In the genomic region with DNA sequence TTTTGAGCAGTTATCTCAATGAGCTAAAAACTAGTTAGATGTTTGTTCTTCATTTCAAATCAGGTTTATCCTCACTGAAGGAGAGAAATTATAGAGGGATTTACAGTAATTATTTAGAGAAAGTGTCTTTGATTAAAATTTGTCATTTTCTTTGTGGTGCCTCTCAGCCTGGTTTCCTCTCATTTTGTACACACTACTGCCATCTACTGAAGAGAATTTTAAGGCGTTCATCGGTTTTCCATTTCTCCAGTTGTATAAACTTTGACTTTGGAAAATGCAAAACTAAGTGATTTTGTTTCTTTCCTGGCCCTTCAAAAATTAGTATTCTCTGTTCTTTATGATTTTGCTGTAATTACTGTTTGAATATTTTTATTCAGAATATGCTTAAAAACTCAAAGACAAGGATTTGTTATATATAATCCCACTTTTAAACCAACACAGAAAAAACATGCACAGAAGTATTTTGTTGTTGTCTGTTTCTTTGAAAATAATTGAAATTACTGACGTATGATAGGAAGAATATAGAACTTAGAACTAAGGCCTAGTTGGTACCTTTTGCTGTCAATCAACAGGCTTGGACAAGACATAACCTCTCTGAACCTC, we compare ENCODE assay signal across 8 cellular contexts. TPM values are rescaled to one million over a fixed set of nuclear protein-coding genes. Genes with fewer than 3 reads are reported as not detected.
A peak's percentile ranks its signal among the peaks of the same experiment; 100 is the strongest.
DNase-seq lines count a peak whose midpoint lies in the region; ATAC-seq and TF ChIP-seq lines count a peak whose summit lies in the region.

No MANE protein-coding gene starts in this region.

- H3K9me2 ChIP-seq in SK-N-SH = no peaks in the 10 kb centered on the region

- H3K79me2 ChIP-seq in SK-N-SH (ENCODE audit: insufficient read depth) = no peaks in the 10 kb centered on the region

- CTCF ChIA-PET in HEK293T (lab: Yijun Ruan, JAX) (no interaction called here), SK-N-SH (lab: Yijun Ruan, JAX) (interaction anchor here (0.6 to 6.4 kb wide), 19 partner anchors 9 to 608 kb away, joined by 3 to 77 read pairs (median 4); a partner anchor contains a TSS)

- no peak for ATAC-seq in gastroesophageal sphincter

- TF ChIP-seq RAD21 in SK-N-SH (IDR thresholded peaks at IDR 0.05; ENCODE audit: low read length) = peak; percentile 90

- TF ChIP-seq EP300 in SK-N-SH (IDR thresholded peaks at IDR 0.05; ENCODE audit: borderline replicate concordance in 1 of 2, low read depth in 1 of 2, low read length in 1 of 2) = no peak
- TF ChIP-seq EP300 in gastroesophageal sphincter (IDR thresholded peaks at IDR 0.05) = no peak

- H3K4me1 ChIP-seq in SK-N-SH (ENCODE audit: control insufficient read depth in 1 of 2, insufficient read depth in 2 of 2, low read depth in 1 of 2, low read length in 1 of 2) = no peaks in the 10 kb centered on the region; a peak in 2 of 4 replicates
- peaks cover 0 to 7% (median 2%) of the 10 kb centered on the region in 3 donors for H3K4me1 ChIP-seq in gastroesophageal sphincter
- H3K4me1 ChIP-seq in testis = no peaks in the 10 kb centered on the region

- no peak for TF ChIP-seq POLR2A in gastroesophageal sphincter (IDR thresholded peaks at IDR 0.05)
- no peak for TF ChIP-seq POLR2A in testis (IDR thresholded peaks at IDR 0.05)

- H3K9me3 ChIP-seq in SK-N-SH = no peaks in the 10 kb centered on the region
- no peaks in the 10 kb centered on the region for H3K9me3 ChIP-seq in gastroesophageal sphincter
- H3K9me3 ChIP-seq in testis = no peaks in the 10 kb centered on the region

- 11% methylated on average over 3 of the region's 3 CpGs for WGBS in SK-N-SH (ENCODE audit: low lambda C conversion rate)
- WGBS in gastroesophageal sphincter (ENCODE audit: low coverage in 1 of 2), 2 donors = 10 to 14% methylated on average over 3 of the region's 3 CpGs
- 42 to 52% methylated on average over 3 of the region's 3 CpGs for WGBS in testis, 2 donors

- peak overlapping the region in 1 of 2 experiments; percentile 23; a peak in 1 of 4 replicates for H3K4me3 ChIP-seq in SK-N-SH (ENCODE audit: low read depth in 2 of 2, low read length in 1 of 2)
- no peak overlapping the region for H3K4me3 ChIP-seq in gastroesophageal sphincter
- H3K4me3 ChIP-seq in testis = no peak overlapping the region

- intact Hi-C loops in testis (cut with DNase I; ENCODE audit: low total_unique reads) = no loop called here

- peak; percentile 47 for DNase-seq in AG20443 (ENCODE audit: low spot score)
- DNase-seq in HEK293T (ENCODE audit: extremely low spot score) = peak; percentile 32
- DNase-seq in SK-N-SH = peak; percentile 33
- DNase-seq in testis = no peak
- DNase-seq in HuH-7.5 (ENCODE audit: low spot score) = no peak
- no peak for DNase-seq in T-helper 2 cell
- DNase-seq in substantia nigra (lab: John Stamatoyannopoulos, UW) = no peak

- no peaks in the 10 kb centered on the region for H3K27me3 ChIP-seq in SK-N-SH (ENCODE audit: insufficient read depth)
- no peaks in the 10 kb centered on the region for H3K27me3 ChIP-seq in gastroesophageal sphincter
- no peaks in the 10 kb centered on the region for H3K27me3 ChIP-seq in testis

- H4K20me1 ChIP-seq in SK-N-SH (ENCODE audit: insufficient read depth) = no peaks in the 10 kb centered on the region

- POLR2A ChIA-PET in HEK293T (lab: Yijun Ruan, JAX) = no interaction called here
- POLR2A ChIA-PET in SK-N-SH (lab: Yijun Ruan, JAX) = no interaction called here

- no peak overlapping the region for H2AFZ ChIP-seq in SK-N-SH (ENCODE audit: low read depth)

- no peak overlapping the region for H3K4me2 ChIP-seq in SK-N-SH

- peak; percentile 86 for TF ChIP-seq CTCF in SK-N-SH (IDR thresholded peaks at IDR 0.05)
- peak; percentile 47 to 61 (median 51) for TF ChIP-seq CTCF in gastroesophageal sphincter (IDR thresholded peaks at IDR 0.05)
- TF ChIP-seq CTCF in testis (IDR thresholded peaks at IDR 0.05) = peak; percentile 17 to 50 (median 40)

- peaks cover 10% of the 10 kb centered on the region for H3F3A ChIP-seq in SK-N-SH (replicated peaks; ENCODE audit: insufficient read depth)

- H3K36me3 ChIP-seq in SK-N-SH (replicated peaks in 1 of 2; ENCODE audit: control insufficient read depth in 1 of 2, insufficient read depth in 2 of 2, low read length in 1 of 2) = peaks cover 6 to 28% of the 10 kb centered on the region in 2 experiments
- H3K36me3 ChIP-seq in gastroesophageal sphincter = no peaks in the 10 kb centered on the region
- no peaks in the 10 kb centered on the region for H3K36me3 ChIP-seq in testis (ENCODE audit: low read depth, missing control alignments)

- H3K9ac ChIP-seq in SK-N-SH = no peak overlapping the region

- no peak overlapping the region for H3K27ac ChIP-seq in SK-N-SH (ENCODE audit: low read depth in 2 of 2, low read length in 1 of 2)
- H3K27ac ChIP-seq in gastroesophageal sphincter = no peak overlapping the region
- no peak overlapping the region for H3K27ac ChIP-seq in testis
- no peak overlapping the region for H3K27ac ChIP-seq in substantia nigra (ENCODE audit: low read depth, low read length, poor library complexity, severe bottlenecking)

TF ChIP-seq in HEK293T, 16 proteins besides CTCF, POLR2A, EP300 and RAD21:
- TF ChIP-seq TARDBP (IDR thresholded peaks at IDR 0.05) (no peak), BHLHE40 (IDR thresholded peaks at IDR 0.05; ENCODE audit: borderline replicate concordance) (no peak), FOXA1 (IDR thresholded peaks at IDR 0.05) (no peak), ELF4 (IDR thresholded peaks at IDR 0.05) (no peak), NFRKB (IDR thresholded peaks at IDR 0.05) (no peak), SUZ12 (IDR thresholded peaks at IDR 0.05) (no peak), L3MBTL2 (conservative IDR thresholded peaks at IDR 0.05) (no peak), ARNT (IDR thresholded peaks at IDR 0.05) (no peak), SP1 (IDR thresholded peaks at IDR 0.05) (no peak), ZNF384 (IDR thresholded peaks at IDR 0.05) (no peak), HDGF (IDR thresholded peaks at IDR 0.05; ENCODE audit: borderline replicate concordance) (no peak), FOXK2 (IDR thresholded peaks at IDR 0.05) (no peak), CTBP1 (IDR thresholded peaks at IDR 0.05; ENCODE audit: borderline replicate concordance) (no peak), LEF1 (IDR thresholded peaks at IDR 0.05; ENCODE audit: borderline replicate concordance) (no peak), FOXM1 (IDR thresholded peaks at IDR 0.05; ENCODE audit: borderline replicate concordance) (no peak)
- TF ChIP-seq, protein P1, sequence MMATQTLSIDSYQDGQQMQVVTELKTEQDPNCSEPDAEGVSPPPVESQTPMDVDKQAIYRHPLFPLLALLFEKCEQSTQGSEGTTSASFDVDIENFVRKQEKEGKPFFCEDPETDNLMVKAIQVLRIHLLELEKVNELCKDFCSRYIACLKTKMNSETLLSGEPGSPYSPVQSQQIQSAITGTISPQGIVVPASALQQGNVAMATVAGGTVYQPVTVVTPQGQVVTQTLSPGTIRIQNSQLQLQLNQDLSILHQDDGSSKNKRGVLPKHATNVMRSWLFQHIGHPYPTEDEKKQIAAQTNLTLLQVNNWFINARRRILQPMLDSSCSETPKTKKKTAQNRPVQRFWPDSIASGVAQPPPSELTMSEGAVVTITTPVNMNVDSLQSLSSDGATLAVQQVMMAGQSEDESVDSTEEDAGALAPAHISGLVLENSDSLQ (IDR thresholded peaks at IDR 0.05) = no peak

TF ChIP-seq in SK-N-SH, 30 proteins besides CTCF, POLR2A, EP300 and RAD21:
- TF ChIP-seq SMC3 (IDR thresholded peaks at IDR 0.05; ENCODE audit: low read depth, low read length) (peak; percentile 71), TCF12 (IDR thresholded peaks at IDR 0.05) (0 out of 2 replicates have a peak, but pooled peaks have one; percentile 5), TEAD4 (IDR thresholded peaks at IDR 0.05; ENCODE audit: borderline replicate concordance, insufficient read depth) (no peak)

RNA-seq across cellular contexts. Expression of a gene that starts 34.4 kb away (rescaled TPM):
- 13.8 and 15.5 TPM in 2 replicates for polyA plus RNA-seq in SK-N-SH (2012; rRNA removed)
- 16.9 and 18.2 TPM in 2 replicates for polyA plus RNA-seq in SK-N-SH (2012; cell fraction: cytosol; rRNA removed)
- 31.0 and 31.4 TPM in 2 replicates for polyA plus RNA-seq in SK-N-SH (2012; cell fraction: nucleus; rRNA removed)
- 100 to 1,000 TPM in 2 of 4 donors, 10 to 100 TPM in 2; 22.3 to 253 (median 150) TPM for total RNA-seq in gastroesophageal sphincter
- total RNA-seq in testis = 1 to 10 TPM; 1.1 to 3.5 TPM
- polyA plus RNA-seq in testis (ENCODE audit: insufficient read depth, low read depth, low replicate concordance) = 6.4 TPM

Comparison
In these comparisons a context has a peak if more than half of its experiments do, and no peak if none do; other contexts are left out.
1. DNase-seq: peak in AG20443 (single experiment), HEK293T (single experiment) and SK-N-SH (single experiment); none in testis (single experiment), HuH-7.5 (single experiment), T-helper 2 cell (0 of 5) and substantia nigra (0 of 49).
2. RNA of a gene that starts 34.4 kb away (total RNA-seq): 22.3 to 253 TPM in gastroesophageal sphincter; 1.1 to 3.5 TPM in testis; every median in the first group is over 4 times any median in the second.
3. Peak in every context shown above with its lines, with median percentiles within 50 percentile points of each other: CTCF ChIP-seq.